Comparison of ENCODE assay signal across 1 cellular context in the genomic region with DNA sequence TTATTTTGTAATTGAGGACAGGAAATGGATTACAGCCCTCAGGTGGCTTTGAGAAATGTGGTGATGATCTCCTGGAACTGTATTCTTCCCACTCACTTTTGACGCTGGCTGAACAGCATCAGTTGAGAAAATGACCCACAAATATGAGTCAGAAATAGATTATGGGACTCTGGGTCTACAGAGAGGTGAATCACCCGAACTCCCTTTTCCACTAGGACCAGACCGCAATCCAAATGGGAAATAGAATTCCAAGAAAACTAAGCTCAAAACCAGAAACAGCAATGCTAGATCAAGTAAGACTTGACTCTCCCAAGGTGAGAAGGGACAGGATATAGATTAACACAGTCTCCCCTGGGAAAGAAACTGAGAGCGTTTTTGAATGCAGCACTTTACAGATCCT. TPM values are rescaled to one million over a fixed set of nuclear protein-coding genes. Genes with fewer than 3 reads are reported as not detected.
"Had no signal": no experiment of that assay in that cellular context is flagged by ENCODE, and none has a peak within 500 bp of the region (broad histone marks: within the 10 kb centered on the region; RNA-seq: fewer than 3 reads in every experiment).

No MANE protein-coding gene starts in this region.

RNA-seq across cellular contexts. Expression of gene ZNF519, which starts 5.7 kb away (rescaled TPM):
- total RNA-seq: ascending aorta had no signal
